Comparison of ENCODE assay signal across 16 cellular contexts in genomic region chr2:62145478-62146100, GRCh38. TPM values are rescaled to one million over a fixed set of nuclear protein-coding genes. Genes with fewer than 3 reads are reported as not detected.
DNase-seq lines count a peak whose midpoint lies in the region; ATAC-seq and TF ChIP-seq lines count a peak whose summit lies in the region.
"Had no signal": no experiment of that assay in that cellular context is flagged by ENCODE, and none has a peak within 500 bp of the region (broad histone marks: within the 10 kb centered on the region; RNA-seq: fewer than 3 reads in every experiment).

No MANE protein-coding gene starts in this region.

- no peak overlapping the region for H3K56ac ChIP-seq in H9 (ENCODE audit: insufficient read length, low read depth, low read length)

- H3K36me3 Mint-ChIP-seq in activated B cell treated with CpG ODN at 0.5 μM for 24 hours (ENCODE audit: low read depth) (no peaks in the 10 kb centered on the region), H9 (ENCODE audit: insufficient read depth in 1 of 3, low read depth in 3 of 3) (0 out of 7 replicates have a peak, but pooled peaks cover 0 to 2% (median 0%) of the 10 kb centered on the region in 3 experiments)
- no peaks in the 10 kb centered on the region for H3K36me3 Mint-ChIP-seq in activated CD4-positive, alpha-beta T cell treated with anti-CD3 and anti-CD28 coated beads, Interleukin-2, amount 10 ng/mL, durations not matched to agents 7 days and 5 days (ENCODE audit: low read depth)

- H3K4me3 Mint-ChIP-seq in activated B cell treated with CpG ODN at 0.5 μM for 24 hours: peak overlapping the region; percentile 28
- H3K4me3 Mint-ChIP-seq in H9: no peak overlapping the region
- no peak overlapping the region for H3K4me3 Mint-ChIP-seq in activated CD4-positive, alpha-beta T cell treated with anti-CD3 and anti-CD28 coated beads, Interleukin-2, amount 10 ng/mL, durations not matched to agents 7 days and 5 days
- H3K4me3 Mint-ChIP-seq: activated naive CD4-positive, alpha-beta T cell treated with anti-CD3 and anti-CD28 coated beads, Interleukin-2, amount 50 U/mL, for 24 hours had no signal

- H3K4me1 ChIP-seq in H9 (ENCODE audit: insufficient read depth, low read length): peaks cover 2% of the 10 kb centered on the region; the same call in 1 of the 2 replicates

- H3T11ph ChIP-seq in H9 (ENCODE audit: low read length): no peak overlapping the region

- no peak overlapping the region for H2AK5ac ChIP-seq in H9 (ENCODE audit: insufficient read length, low read length)

- no peaks in the 10 kb centered on the region for H3K27me3 ChIP-seq in H9 (ENCODE audit: insufficient read depth, low read length)

- peak; percentile 33 for ATAC-seq in GM18502 (IDR thresholded peaks at IDR 0.05; ENCODE audit: poor library complexity, unreplicated experiment)
- peak; percentile 30 for ATAC-seq in GM21528 (IDR thresholded peaks at IDR 0.05; ENCODE audit: low FRiP score, unreplicated experiment)
- ATAC-seq in HG03565 (IDR thresholded peaks at IDR 0.05; ENCODE audit: unreplicated experiment): peak; percentile 36
- peak; percentile 51 for ATAC-seq in activated B cell treated with CpG ODN at 0.5 μM for 24 hours (ENCODE audit: low read depth)
- ATAC-seq in GM21723 (IDR thresholded peaks at IDR 0.05; ENCODE audit: unreplicated experiment): no peak
- ATAC-seq: Panc1 had no signal

- no peak overlapping the region for H2BK12ac ChIP-seq in H9 (ENCODE audit: insufficient read length, low read depth, low read length)

- H3K27ac Mint-ChIP-seq in activated B cell treated with CpG ODN at 0.5 μM for 24 hours (peak overlapping the region; percentile 57), H9 (no peak overlapping the region; a peak in 1 of 7 replicates)
- no peak overlapping the region for H3K27ac Mint-ChIP-seq in activated CD4-positive, alpha-beta T cell treated with anti-CD3 and anti-CD28 coated beads, Interleukin-2, amount 10 ng/mL, durations not matched to agents 7 days and 5 days
- H3K27ac Mint-ChIP-seq: activated naive CD4-positive, alpha-beta T cell treated with anti-CD3 and anti-CD28 coated beads, Interleukin-2, amount 50 U/mL, for 24 hours had no signal

- H3K23ac ChIP-seq in H9 (ENCODE audit: insufficient read length, low read depth, low read length): no peak overlapping the region

- no peaks in the 10 kb centered on the region for H4K20me1 ChIP-seq in H9 (ENCODE audit: control insufficient read depth, insufficient read depth, insufficient read length)

- H3K23me2 ChIP-seq in H9 (ENCODE audit: insufficient read length, low read depth, low read length, poor library complexity, severe bottlenecking): no peaks in the 10 kb centered on the region

- H2BK120ac ChIP-seq in H9 (ENCODE audit: low read depth, low read length, poor library complexity, severe bottlenecking): no peak overlapping the region

- H3K9me3 ChIP-seq in H9 (ENCODE audit: control insufficient read depth, low read depth, low read length): no peaks in the 10 kb centered on the region

- no peak overlapping the region for H4K8ac ChIP-seq in H9 (replicated peaks; ENCODE audit: insufficient read length, low read depth, low read length)

- no peak overlapping the region for H2BK15ac ChIP-seq in H9 (ENCODE audit: low read depth, low read length)

- no peaks in the 10 kb centered on the region for H3K79me1 ChIP-seq in H9 (ENCODE audit: insufficient read depth, low read depth, low read length, poor library complexity, severe bottlenecking)

- H3K9ac ChIP-seq in H9 (ENCODE audit: extremely low read depth, insufficient read length, low read length): no peak overlapping the region

- no peak overlapping the region for H4K5ac ChIP-seq in H9 (ENCODE audit: insufficient read length, low read depth, low read length)

- H3K4ac ChIP-seq in H9 (ENCODE audit: low read depth, low read length): no peak overlapping the region

- intact Hi-C loops in activated B cell treated with CpG ODN at 0.5 μM for 24 hours (cut with micrococcal nuclease): loop anchor here (1.0 to 2.0 kb wide), 4 partner anchors 15 to 199 kb away; no protein-coding TSS in a partner anchor

- no peak overlapping the region for H3K4me2 ChIP-seq in H9 (ENCODE audit: insufficient read depth, insufficient read length, low read length)

- no peaks in the 10 kb centered on the region for H3K79me2 ChIP-seq in H9 (ENCODE audit: insufficient read depth, low read length)

- DNase-seq in activated B cell treated with CpG ODN at 0.5 μM for 24 hours: no peak
- no peak for DNase-seq in HK-2 (ENCODE audit: unreplicated experiment)
- DNase-seq in H9: no peak
- no peak for DNase-seq in activated CD4-positive, alpha-beta T cell treated with anti-CD3 and anti-CD28 coated beads, Interleukin-2, amount 10 ng/mL, durations not matched to agents 7 days and 5 days
- DNase-seq: activated CD8-positive, alpha-beta memory T cell treated with anti-CD3 and anti-CD28 coated beads for 24 hours; NCI-H2029; stimulated activated CD4-positive, alpha-beta T cell treated with anti-CD3 and anti-CD28 coated beads, Interleukin-1b, Interleukin-23, amount 100 ng/mL, for 48 hours; stimulated activated naive CD4-positive, alpha-beta T cell treated with Interleukin-2 at 50 U/mL for 16 hours; T-helper 9 cell had no signal

- no peak overlapping the region for H2AFZ ChIP-seq in H9 (ENCODE audit: low read length)

- H3K14ac ChIP-seq in H9 (ENCODE audit: insufficient read depth, low read length): no peak overlapping the region

- H4K91ac ChIP-seq in H9 (ENCODE audit: insufficient read length, low read depth, low read length): no peak overlapping the region

- TF ChIP-seq CTCF in activated B cell treated with CpG ODN at 0.5 μM for 24 hours (IDR thresholded peaks at IDR 0.05): no peak
- no peak for TF ChIP-seq CTCF in H9 (conservative IDR thresholded peaks at IDR 0.05)

- POLR2A ChIA-PET in activated B cell treated with CpG ODN at 0.5 μM for 24 hours (lab: Charles Lee): interaction anchor here (0.9 kb wide), 1 partner anchor 51 kb away, joined by 3 read pairs; the partner anchor contains the start of gene B3GNT2
- POLR2A ChIA-PET in activated CD4-positive, alpha-beta T cell treated with anti-CD3 and anti-CD28 coated beads, Interleukin-2, amount 10 ng/mL, durations not matched to agents 7 days and 5 days (lab: Charles Lee): no interaction called here

- WGBS in H9 (ENCODE audit: extremely low coverage, insufficient read length, low lambda C conversion rate): no CpG with 5 or more reads among the region's 5 CpGs

- H3K4me1 Mint-ChIP-seq in activated B cell treated with CpG ODN at 0.5 μM for 24 hours (peaks cover 53% of the 10 kb centered on the region), H9 (peaks cover 11 to 19% of the 10 kb centered on the region in 2 experiments)
- peaks cover 19% of the 10 kb centered on the region for H3K4me1 Mint-ChIP-seq in activated CD4-positive, alpha-beta T cell treated with anti-CD3 and anti-CD28 coated beads, Interleukin-2, amount 10 ng/mL, durations not matched to agents 7 days and 5 days

- H3K27ac ChIP-seq in H9 (ENCODE audit: insufficient read length, low read depth, low read length): no peak overlapping the region
- H3K27ac ChIP-seq: C4-2B had no signal

- no peak overlapping the region for H3K18ac ChIP-seq in H9 (ENCODE audit: insufficient read length, low read depth, low read length)

- CTCF ChIA-PET in activated B cell treated with CpG ODN at 0.5 μM for 24 hours (lab: Charles Lee): no interaction called here
- CTCF ChIA-PET in activated CD4-positive, alpha-beta T cell treated with anti-CD3 and anti-CD28 coated beads, Interleukin-2, amount 10 ng/mL, durations not matched to agents 7 days and 5 days (lab: Charles Lee): no interaction called here

- H3K9me3 Mint-ChIP-seq in activated B cell treated with CpG ODN at 0.5 μM for 24 hours (no peaks in the 10 kb centered on the region), H9 (no peaks in the 10 kb centered on the region)
- H3K9me3 Mint-ChIP-seq in activated CD4-positive, alpha-beta T cell treated with anti-CD3 and anti-CD28 coated beads, Interleukin-2, amount 10 ng/mL, durations not matched to agents 7 days and 5 days: no peaks in the 10 kb centered on the region
- H3K9me3 Mint-ChIP-seq: activated naive CD4-positive, alpha-beta T cell treated with anti-CD3 and anti-CD28 coated beads, Interleukin-2, amount 50 U/mL, for 24 hours had no signal

- no peak overlapping the region for H2BK20ac ChIP-seq in H9 (ENCODE audit: low read depth, low read length, poor library complexity, severe bottlenecking)

- H2BK5ac ChIP-seq in H9 (ENCODE audit: insufficient read length, low read length): no peak overlapping the region

- H3K27me3 Mint-ChIP-seq in activated B cell treated with CpG ODN at 0.5 μM for 24 hours (no peaks in the 10 kb centered on the region), H9 (ENCODE audit: low read depth) (no peaks in the 10 kb centered on the region)
- H3K27me3 Mint-ChIP-seq in activated CD4-positive, alpha-beta T cell treated with anti-CD3 and anti-CD28 coated beads, Interleukin-2, amount 10 ng/mL, durations not matched to agents 7 days and 5 days: no peaks in the 10 kb centered on the region
- H3K27me3 Mint-ChIP-seq: activated naive CD4-positive, alpha-beta T cell treated with anti-CD3 and anti-CD28 coated beads, Interleukin-2, amount 50 U/mL, for 24 hours had no signal

RNA-seq across cellular contexts. Expression of gene B3GNT2, which starts 50.3 kb away (rescaled TPM):
- total RNA-seq in activated B cell treated with CpG ODN at 0.5 μM for 24 hours (34.0 and 34.9 TPM in 2 replicates), H9 (2021) (53.1 and 55.3 TPM in 2 replicates)
- total RNA-seq in activated CD4-positive, alpha-beta T cell treated with anti-CD3 and anti-CD28 coated beads, Interleukin-2, amount 10 ng/mL, durations not matched to agents 7 days and 5 days: 10 to 100 TPM; 28.0 to 30.6 TPM
